ENCODE assay signal across 8 cellular contexts in the genomic region with DNA sequence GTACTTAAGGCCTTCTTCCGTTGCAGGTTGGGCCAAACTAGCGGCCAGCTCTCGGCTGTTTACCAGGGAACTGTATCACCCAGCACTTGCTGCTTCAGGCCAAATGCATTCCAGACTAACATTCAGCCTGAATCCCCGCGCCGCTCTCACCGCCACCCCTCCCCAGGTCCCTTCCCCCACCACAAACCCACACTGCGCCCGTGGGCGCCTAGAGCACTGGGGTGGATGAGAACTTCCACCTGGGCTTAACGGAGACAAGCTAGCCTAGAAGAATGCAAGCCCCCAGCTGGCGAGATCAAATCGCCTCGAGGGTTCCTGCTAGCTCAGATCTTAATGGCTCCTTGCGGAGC. TPM values are rescaled to one million over a fixed set of nuclear protein-coding genes. Genes with fewer than 3 reads are reported as not detected.
DNase-seq lines count a peak whose midpoint lies in the region; ATAC-seq and TF ChIP-seq lines count a peak whose summit lies in the region.

No MANE protein-coding gene starts in this region.

- peak overlapping the region; percentile 82 for H2AFZ ChIP-seq in OCI-LY7 (ENCODE audit: low read length)

- POLR2A ChIA-PET in OCI-LY7 (lab: Charles Lee) = interaction anchor here (0.5 to 1.4 kb wide), 3 partner anchors 8 to 17 kb away, joined by 3 to 4 read pairs (median 4); no protein-coding TSS in a partner anchor

- H3K4me3 ChIP-seq in OCI-LY7 (ENCODE audit: low read depth, low read length, poor library complexity, severe bottlenecking) (peak overlapping the region; percentile 69), lung (peak overlapping the region; percentile 80), thymus (ENCODE audit: low read length) (peak overlapping the region; percentile 72)

- no peaks in the 10 kb centered on the region for H3K4me1 ChIP-seq in OCI-LY7 (ENCODE audit: insufficient read depth, low read length, poor library complexity, severe bottlenecking)
- peaks cover 3 to 8% of the 10 kb centered on the region in 2 donors for H3K4me1 ChIP-seq in lung (ENCODE audit: control insufficient read depth in 2 of 2, insufficient read depth in 2 of 2, low read length in 2 of 2)
- no peaks in the 10 kb centered on the region for H3K4me1 ChIP-seq in thymus (ENCODE audit: control insufficient read depth, insufficient read depth, low read length)

- peak overlapping the region; percentile 71 for H3K4me2 ChIP-seq in OCI-LY7 (ENCODE audit: low read length)

- no peaks in the 10 kb centered on the region for H3K9me2 ChIP-seq in OCI-LY7 (ENCODE audit: insufficient read depth, low read length)

- DNase-seq in NCI-H345 treated with DMSO at 0.1 percent for 48 hours (lab: John Stamatoyannopoulos, UW; ENCODE audit: unreplicated experiment) (peak; percentile 74), NCI-H345 (lab: John Stamatoyannopoulos, UW) (no peak), OCI-LY7 (ENCODE audit: low spot score) (no peak), dermis blood vessel endothelial cell (peak; percentile 65), lung (ENCODE audit: low spot score) (peak; percentile 31)

- H3K9me3 ChIP-seq in OCI-LY7 (ENCODE audit: low read length) = no peaks in the 10 kb centered on the region
- H3K9me3 ChIP-seq in lung (ENCODE audit: control insufficient read depth in 2 of 2, insufficient read depth in 1 of 2, low read length in 1 of 2) = no peaks in the 10 kb centered on the region
- no peaks in the 10 kb centered on the region for H3K9me3 ChIP-seq in thymus (ENCODE audit: control insufficient read depth)

- TF ChIP-seq CTCF in OCI-LY7 (conservative IDR thresholded peaks at IDR 0.05; ENCODE audit: low read length) = no peak
- no peak for TF ChIP-seq CTCF in lung (IDR thresholded peaks at IDR 0.05; ENCODE audit: control extremely low read depth, extremely low read depth)

- no peak overlapping the region for H3K27ac ChIP-seq in OCI-LY7 (ENCODE audit: low read depth, low read length, poor library complexity, severe bottlenecking)
- H3K27ac ChIP-seq in lung (ENCODE audit: low read depth in 1 of 2, low read length in 1 of 2) = peak overlapping the region; percentile 80 to 99
- H3K27ac ChIP-seq in thymus (ENCODE audit: low read depth) = peak overlapping the region; percentile 69

- CTCF ChIA-PET in OCI-LY7 (lab: Charles Lee; ENCODE audit: unreplicated experiment) = no interaction called here

- no peaks in the 10 kb centered on the region for H3K36me3 ChIP-seq in OCI-LY7 (ENCODE audit: insufficient read depth, low read length)
- no peaks in the 10 kb centered on the region for H3K36me3 ChIP-seq in lung (ENCODE audit: control insufficient read depth in 2 of 2, insufficient read depth in 2 of 2, low read length in 2 of 2)
- H3K36me3 ChIP-seq in thymus (ENCODE audit: control insufficient read depth, insufficient read depth) = no peaks in the 10 kb centered on the region

- intact Hi-C loops in OCI-LY7 (cut with micrococcal nuclease; ENCODE audit: unreplicated experiment) = no loop called here

- H3K27me3 ChIP-seq in lung (ENCODE audit: control insufficient read depth, insufficient read depth) (no peaks in the 10 kb centered on the region), thymus (ENCODE audit: control insufficient read depth, insufficient read depth) (no peaks in the 10 kb centered on the region)

- H4K20me1 ChIP-seq in OCI-LY7 (ENCODE audit: insufficient read depth, low read length) = no peaks in the 10 kb centered on the region

- 0 to 1% methylated on average over 15 of the region's 15 CpGs for WGBS in lung, 2 donors
- under 1% methylated on average over 15 of the region's 15 CpGs for WGBS in thymus

- ATAC-seq in lung (ENCODE audit: insufficient read depth, low FRiP score) (peak; percentile 13), HG02938 (IDR thresholded peaks at IDR 0.05; ENCODE audit: unreplicated experiment) (no peak), HG02840 (IDR thresholded peaks at IDR 0.05; ENCODE audit: low FRiP score, unreplicated experiment) (no peak)

- BruUV-seq in OCI-LY7 (replicated peaks; lab: Mats Ljungman, UMichigan) = no TSS peak

- H3K79me2 ChIP-seq in OCI-LY7 (ENCODE audit: insufficient read depth, low read depth, low read length) = no peaks in the 10 kb centered on the region

RNA-seq across cellular contexts. Expression of a gene that starts 0.6 kb away (rescaled TPM):
- total RNA-seq in OCI-LY7 (2014; rRNA removed; shearing (Covaris generic)) = 1.9 and 3.3 TPM in 2 replicates
- total RNA-seq in OCI-LY7 (2022) (5.5 and 7.0 TPM in 2 replicates), dermis blood vessel endothelial cell (59.4 and 75.6 TPM in 2 replicates), lung (10 to 100 TPM; 37.1 to 65.8 TPM)
- polyA plus RNA-seq in lung (10 to 100 TPM; 10.1 to 12.2 TPM), thymus (13.6 TPM)

RNA-seq across cellular contexts. Expression of a gene that starts 33.7 kb away (rescaled TPM):
- total RNA-seq in OCI-LY7 (2014; rRNA removed; shearing (Covaris generic)) = not detected in 2 replicates
- total RNA-seq in OCI-LY7 (2022) (not detected in 2 replicates), dermis blood vessel endothelial cell (not detected in 2 replicates), lung (not detected)
- polyA plus RNA-seq in lung (not detected), thymus (not detected)

RNA-seq across cellular contexts. Expression of a gene that starts 53.3 kb away (rescaled TPM):
- not detected in 2 replicates for total RNA-seq in OCI-LY7 (2014; rRNA removed; shearing (Covaris generic))
- total RNA-seq in OCI-LY7 (2022) (not detected in 2 replicates), dermis blood vessel endothelial cell (not detected in 2 replicates), lung (not detected)
- polyA plus RNA-seq in lung (not detected), thymus (not detected)

Comparison
In these comparisons a context has a peak if more than half of its experiments do, and no peak if none do; other contexts are left out.
1. DNase-seq: peak in NCI-H345 treated with DMSO at 0.1 percent for 48 hours (single experiment), dermis blood vessel endothelial cell (single experiment) and lung (single experiment); none in NCI-H345 (single experiment) and OCI-LY7 (single experiment).
2. Peak in every context shown above with its lines, with median percentiles within 50 percentile points of each other: H3K4me3 ChIP-seq.